In genomic region chr3:161108840-161109239, GRCh38 we compare ENCODE assay signal across 17 cellular contexts. TPM values are rescaled to one million over a fixed set of nuclear protein-coding genes. Genes with fewer than 3 reads are reported as not detected.
DNase-seq lines count a peak whose midpoint lies in the region; ATAC-seq and TF ChIP-seq lines count a peak whose summit lies in the region.
"Had no signal": no experiment of that assay in that cellular context is flagged by ENCODE, and none has a peak within 500 bp of the region (broad histone marks: within the 10 kb centered on the region; RNA-seq: fewer than 3 reads in every experiment).

No MANE protein-coding gene starts in this region.

- no peak for TF ChIP-seq POLR2A in HCT116 (IDR thresholded peaks at IDR 0.05; ENCODE audit: borderline replicate concordance, extremely low read depth, insufficient read depth, insufficient read length)

- BruUV-seq in HCT116 (replicated peaks; lab: Mats Ljungman, UMichigan) (no TSS peak), PC-9 (replicated peaks; lab: Mats Ljungman, UMichigan) (no TSS peak)

- H3K79me2 ChIP-seq in HCT116 (ENCODE audit: insufficient read depth, low read length): no peaks in the 10 kb centered on the region
- no peaks in the 10 kb centered on the region for H3K79me2 ChIP-seq in PC-9 (ENCODE audit: low read depth)
- H3K79me2 ChIP-seq in fibroblast of lung (ENCODE audit: control insufficient read depth, insufficient read depth, low read length): no peaks in the 10 kb centered on the region

- no peak overlapping the region for H3K9ac ChIP-seq in HCT116 (ENCODE audit: low read length)
- no peak overlapping the region for H3K9ac ChIP-seq in fibroblast of lung (ENCODE audit: insufficient read depth, low read length)
- H3K9ac ChIP-seq: neural progenitor cell had no signal

- RAD21 ChIA-PET in HCT116 (lab: Charles Lee; ENCODE audit: low non-redundant PET in 1 of 2, low total read pairs in 2 of 2, uncharacterized antibody in 2 of 2, unreplicated experiment in 2 of 2): no interaction called here

- H3K4me2 ChIP-seq in HCT116 (ENCODE audit: low read length): peak overlapping the region; percentile 32
- no peak overlapping the region for H3K4me2 ChIP-seq in PC-9
- no peak overlapping the region for H3K4me2 ChIP-seq in fibroblast of lung (ENCODE audit: extremely low read depth, insufficient read depth, low read length)
- H3K4me2 ChIP-seq: GM23338, neural progenitor cell had no signal

- TF ChIP-seq RAD21 in HCT116 (IDR thresholded peaks at IDR 0.05; ENCODE audit: low read depth): no peak

- H3K36me3 ChIP-seq in HCT116 (ENCODE audit: control insufficient read depth in 1 of 2, insufficient read depth in 2 of 2, low read length in 2 of 2) (no peaks in the 10 kb centered on the region), PC-9 (ENCODE audit: low read depth) (no peaks in the 10 kb centered on the region), fibroblast of lung (ENCODE audit: control insufficient read depth, insufficient read depth, low read length) (no peaks in the 10 kb centered on the region)
- H3K36me3 ChIP-seq: neural progenitor cell, Peyer's patch, tibial nerve had no signal

- DNase-seq in AG08395 (ENCODE audit: low spot score) (peak; percentile 51), HCT116 (ENCODE audit: low read depth, low spot score) (peak; percentile 22), PC-9 (peak; percentile 22 to 68), fibroblast of lung (ENCODE audit: low read depth in 2 of 2) (peak; percentile 51), C1 segment of cervical spinal cord (lab: John Stamatoyannopoulos, UW) (no peak), putamen (ENCODE audit: low spot score) (no peak), NCI-H748 (lab: John Stamatoyannopoulos, UW; ENCODE audit: unreplicated experiment) (no peak)
- DNase-seq: activated CD4-positive, alpha-beta T cell treated with anti-CD3 and anti-CD28 coated beads for 36 hours; activated naive CD4-positive, alpha-beta T cell treated with anti-CD3 and anti-CD28 coated beads for 36 hours; NCI-H1436; NCI-H446 treated with DMSO at 0.1 percent for 48 hours; Peyer's patch; right cardiac atrium had no signal

- H3F3A ChIP-seq in PC-9 (ENCODE audit: insufficient read depth, low read depth): peaks cover 8% of the 10 kb centered on the region; the same call in 1 of the 2 replicates

- no peaks in the 10 kb centered on the region for H3K9me3 ChIP-seq in HCT116 (ENCODE audit: control insufficient read depth in 1 of 2, insufficient read depth in 1 of 2, low read depth in 1 of 2, low read length in 2 of 2)
- peaks cover 3% of the 10 kb centered on the region; the same call in 1 of the 2 replicates for H3K9me3 ChIP-seq in PC-9 (ENCODE audit: insufficient read depth, low read depth)
- no peaks in the 10 kb centered on the region for H3K9me3 ChIP-seq in fibroblast of lung (ENCODE audit: control insufficient read depth, insufficient read depth, low read depth, low read length)
- H3K9me3 ChIP-seq: Peyer's patch, tibial nerve had no signal

- no peaks in the 10 kb centered on the region for H3K9me2 ChIP-seq in HCT116 (ENCODE audit: insufficient read depth)
- H3K9me2 ChIP-seq in PC-9 (ENCODE audit: insufficient read depth): no peaks in the 10 kb centered on the region

- CTCF ChIA-PET in HCT116 (lab: Charles Lee): no interaction called here
- CTCF ChIA-PET in PC-9 (lab: Charles Lee): no interaction called here

- intact Hi-C loops in HCT116 (cut with micrococcal nuclease): no loop called here
- intact Hi-C loops in PC-9 (cut with micrococcal nuclease; ENCODE audit: unreplicated experiment): loop anchor here (10.0 kb wide), 1 partner anchor 316 kb away; no protein-coding TSS in a partner anchor

- peaks cover 3 to 19% of the 10 kb centered on the region in 2 experiments; a peak in 3 of 4 replicates for H3K4me1 ChIP-seq in HCT116 (ENCODE audit: control insufficient read depth in 1 of 2, insufficient read depth in 2 of 2, low read length in 2 of 2)
- H3K4me1 ChIP-seq in PC-9 (replicated peaks; ENCODE audit: insufficient read depth): peaks cover 23% of the 10 kb centered on the region
- H3K4me1 ChIP-seq in fibroblast of lung (ENCODE audit: control insufficient read depth, extremely low read depth, insufficient read depth, low read length): no peaks in the 10 kb centered on the region

- ATAC-seq in HCT116 (peak; percentile 43), GM21390 (IDR thresholded peaks at IDR 0.05; ENCODE audit: unreplicated experiment) (no peak)
- ATAC-seq: activated CD4-positive, alpha-beta T cell treated with anti-CD3 and anti-CD28 coated beads for 36 hours; GM23338; right cardiac atrium had no signal

- H3K27me3 ChIP-seq in HCT116 (ENCODE audit: insufficient read depth, low read length) (no peaks in the 10 kb centered on the region), PC-9 (ENCODE audit: insufficient read depth, low read depth) (no peaks in the 10 kb centered on the region), fibroblast of lung (ENCODE audit: control insufficient read depth, insufficient read depth, low read length) (no peaks in the 10 kb centered on the region)
- H3K27me3 ChIP-seq: Peyer's patch, tibial nerve had no signal

- H2AFZ ChIP-seq in HCT116 (ENCODE audit: low read depth, low read length, poor library complexity, severe bottlenecking): no peak overlapping the region
- H2AFZ ChIP-seq in PC-9: no peak overlapping the region
- no peak overlapping the region for H2AFZ ChIP-seq in fibroblast of lung (ENCODE audit: low read length)
- H2AFZ ChIP-seq: GM23338, neural progenitor cell had no signal

- H4K20me1 ChIP-seq in HCT116 (ENCODE audit: insufficient read depth): no peaks in the 10 kb centered on the region
- no peaks in the 10 kb centered on the region for H4K20me1 ChIP-seq in PC-9 (ENCODE audit: insufficient read depth)
- H4K20me1 ChIP-seq in fibroblast of lung (ENCODE audit: control insufficient read depth, extremely low read depth, insufficient read depth, low read length): no peaks in the 10 kb centered on the region

- H3K4me3 ChIP-seq in HCT116 (replicated peaks in 1 of 2; ENCODE audit: low read depth in 1 of 2, low read length in 2 of 2) (no peak overlapping the region), PC-9 (no peak overlapping the region), fibroblast of lung (replicated peaks in 1 of 4; ENCODE audit: control extremely low read depth in 1 of 4, insufficient read depth in 1 of 4, low read depth in 3 of 4, low read length in 4 of 4) (no peak overlapping the region)
- H3K4me3 ChIP-seq: GM23338, neural progenitor cell, Peyer's patch, tibial nerve had no signal

- POLR2A ChIA-PET in HCT116 (lab: Charles Lee): no interaction called here
- POLR2A ChIA-PET in PC-9 (lab: Charles Lee; ENCODE audit: unreplicated experiment): no interaction called here

- no peak overlapping the region for H3K27ac ChIP-seq in HCT116 (ENCODE audit: low read depth, low read length)
- H3K27ac ChIP-seq in PC-9: peak overlapping the region; percentile 11; the same call in 1 of the 2 replicates
- no peak overlapping the region for H3K27ac ChIP-seq in fibroblast of lung (ENCODE audit: insufficient read depth, low read length)
- H3K27ac ChIP-seq: neural progenitor cell, Peyer's patch, tibial nerve had no signal

- TF ChIP-seq CTCF in HCT116 (IDR thresholded peaks at IDR 0.05 in 2 of 3, conservative IDR thresholded peaks at IDR 0.05 in 1 of 3; ENCODE audit: borderline replicate concordance in 1 of 3, insufficient read depth in 1 of 3, low read depth in 2 of 3, low read length in 2 of 3) (no peak), PC-9 (conservative IDR thresholded peaks at IDR 0.05) (no peak), fibroblast of lung (conservative IDR thresholded peaks at IDR 0.05 in 1 of 2, IDR thresholded peaks at IDR 0.05 in 1 of 2; ENCODE audit: low read depth in 1 of 2, low read length in 2 of 2) (no peak)

TF ChIP-seq in HCT116, 20 proteins besides CTCF, POLR2A, EP300 and RAD21:
- TF ChIP-seq MAX (IDR thresholded peaks at IDR 0.05): no peak
- TF ChIP-seq ELF1 (IDR thresholded peaks at IDR 0.05; ENCODE audit: borderline replicate concordance, low read depth): no peak
- no peak for TF ChIP-seq TCF7L2 (IDR thresholded peaks at IDR 0.05; ENCODE audit: borderline replicate concordance, extremely low read depth, insufficient read depth, insufficient read length)
- TF ChIP-seq CEBPB (IDR thresholded peaks at IDR 0.05; ENCODE audit: low read depth): no peak
- no peak for TF ChIP-seq FOSL1 (IDR thresholded peaks at IDR 0.05; ENCODE audit: low read depth)
- TF ChIP-seq, protein P1, sequence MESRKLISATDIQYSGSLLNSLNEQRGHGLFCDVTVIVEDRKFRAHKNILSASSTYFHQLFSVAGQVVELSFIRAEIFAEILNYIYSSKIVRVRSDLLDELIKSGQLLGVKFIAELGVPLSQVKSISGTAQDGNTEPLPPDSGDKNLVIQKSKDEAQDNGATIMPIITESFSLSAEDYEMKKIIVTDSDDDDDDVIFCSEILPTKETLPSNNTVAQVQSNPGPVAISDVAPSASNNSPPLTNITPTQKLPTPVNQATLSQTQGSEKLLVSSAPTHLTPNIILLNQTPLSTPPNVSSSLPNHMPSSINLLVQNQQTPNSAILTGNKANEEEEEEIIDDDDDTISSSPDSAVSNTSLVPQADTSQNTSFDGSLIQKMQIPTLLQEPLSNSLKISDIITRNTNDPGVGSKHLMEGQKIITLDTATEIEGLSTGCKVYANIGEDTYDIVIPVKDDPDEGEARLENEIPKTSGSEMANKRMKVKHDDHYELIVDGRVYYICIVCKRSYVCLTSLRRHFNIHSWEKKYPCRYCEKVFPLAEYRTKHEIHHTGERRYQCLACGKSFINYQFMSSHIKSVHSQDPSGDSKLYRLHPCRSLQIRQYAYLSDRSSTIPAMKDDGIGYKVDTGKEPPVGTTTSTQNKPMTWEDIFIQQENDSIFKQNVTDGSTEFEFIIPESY (IDR thresholded peaks at IDR 0.05; ENCODE audit: extremely low read depth, insufficient replicate concordance, low read length): no peak
- TF ChIP-seq JUND (IDR thresholded peaks at IDR 0.05): peak; percentile 25; the same call in 1 of the 2 replicates
TF ChIP-seq in HCT116: peak in this region for 1.

RNA-seq across cellular contexts. Expression of gene B3GALNT1, which starts 3.7 kb away (rescaled TPM):
- 9.6 TPM for total RNA-seq in HCT116 (2021; ENCODE audit: unreplicated experiment)
- polyA plus RNA-seq in HCT116 (2012): 3.9 and 4.2 TPM in 2 replicates
- 8.8 and 17.3 TPM in 2 replicates for total RNA-seq in PC-9 (2021)
- total RNA-seq in fibroblast of lung: 13.1 and 15.9 TPM in 2 replicates
- polyA plus RNA-seq in fibroblast of lung: 13.0 and 17.9 TPM in 2 replicates
- polyA plus RNA-seq in fibroblast of lung (2012): 11.1 and 13.0 TPM in 2 replicates
- 43.2 and 56.8 TPM in 2 replicates for polyA minus RNA-seq in fibroblast of lung (ENCODE audit: low replicate concordance)

Comparison
In these comparisons a context has a peak if more than half of its experiments do, and no peak if none do; other contexts are left out.
1. DNase-seq: peak in AG08395 (single experiment), HCT116 (single experiment), PC-9 (2 of 2) and fibroblast of lung (2 of 2); none in C1 segment of cervical spinal cord (0 of 14), putamen (single experiment) and NCI-H748 (single experiment).